ENCODE assay signal across 24 cellular contexts in the genomic region with DNA sequence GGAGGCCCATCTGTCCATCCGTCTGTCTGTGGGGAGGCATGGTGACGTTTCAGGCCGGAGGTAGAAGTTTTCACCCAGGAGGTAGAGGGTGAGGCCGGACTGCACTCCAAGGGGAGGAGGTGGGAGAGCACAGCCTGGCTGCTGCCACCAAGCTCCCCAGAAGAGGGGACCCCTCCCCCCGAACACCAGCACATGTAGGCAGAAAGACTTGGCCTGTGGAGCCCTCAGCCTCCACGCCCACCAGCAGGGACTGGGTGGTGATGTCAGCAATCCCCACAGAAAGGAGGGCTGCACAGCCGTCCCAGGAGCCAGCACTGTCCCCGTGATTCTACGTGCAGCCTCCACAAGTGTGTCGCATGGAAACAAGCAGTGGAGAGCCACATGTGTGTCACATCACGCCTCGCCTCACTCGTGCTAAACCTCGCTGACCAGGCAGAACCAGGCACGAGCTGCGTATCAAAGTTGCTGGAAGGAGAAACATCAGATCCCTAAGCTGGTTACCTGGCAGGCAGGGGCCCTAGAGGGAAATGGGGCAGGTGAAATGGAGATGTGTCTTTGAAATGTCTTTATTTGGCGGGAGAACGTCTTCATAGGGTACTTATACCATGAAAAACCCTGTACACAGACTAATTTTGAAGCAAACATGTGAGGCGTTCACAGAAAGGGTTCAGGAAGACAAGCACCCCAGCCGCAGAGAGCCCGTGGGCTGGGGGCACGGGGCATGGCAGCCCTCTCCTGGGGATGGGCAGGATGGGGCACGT. TPM values are rescaled to one million over a fixed set of nuclear protein-coding genes. Genes with fewer than 3 reads are reported as not detected.
DNase-seq lines count a peak whose midpoint lies in the region; ATAC-seq, FAIRE-seq and TF ChIP-seq lines count a peak whose summit lies in the region.
"Had no signal": no experiment of that assay in that cellular context is flagged by ENCODE, and none has a peak within 500 bp of the region (broad histone marks: within the 10 kb centered on the region; RNA-seq: fewer than 3 reads in every experiment).

No MANE protein-coding gene starts in this region.

- peaks cover 8 to 78% of the 10 kb centered on the region in 2 experiments for H3K27me3 ChIP-seq in HepG2 (ENCODE audit: control insufficient read depth in 1 of 2, insufficient read depth in 2 of 2, low read length in 2 of 2)
- no peaks in the 10 kb centered on the region for H3K27me3 ChIP-seq in right lobe of liver
- H3K27me3 ChIP-seq in endocrine pancreas (ENCODE audit: control insufficient read depth, insufficient read depth, low read length): no peaks in the 10 kb centered on the region
- H3K27me3 ChIP-seq: tibial artery had no signal

- peak overlapping the region in 1 of 3 experiments; percentile 12 for H3K4me3 Mint-ChIP-seq in nephron
- H3K4me3 Mint-ChIP-seq: activated CD8-positive, alpha-beta memory T cell treated with anti-CD3 and anti-CD28 coated beads, Interleukin-2, amount 10 ng/mL, durations not matched to agents 7 days and 5 days; stimulated activated naive CD8-positive, alpha-beta T cell treated with anti-CD3 and anti-CD28 coated beads, Interleukin-15, Interleukin-2, amounts not matched to agents 100 ng/mL and 50 ng/mL, for 24 hours had no signal

- in situ Hi-C loops in HepG2 (cut with HindIII; ENCODE audit: extremely low pct_ligation_motif_present, low pct_unique_long_range_greater_than_20kb): no loop called here

- 0 out of 2 replicates have a peak, but pooled peaks cover 3% of the 10 kb centered on the region for H4K20me1 ChIP-seq in HepG2 (ENCODE audit: insufficient read depth, low read length)

- H3K27ac Mint-ChIP-seq in nephron: peak overlapping the region; percentile 56 to 88 (median 81)
- H3K27ac Mint-ChIP-seq: activated CD8-positive, alpha-beta memory T cell treated with anti-CD3 and anti-CD28 coated beads, Interleukin-2, amount 10 ng/mL, durations not matched to agents 7 days and 5 days; stimulated activated naive CD8-positive, alpha-beta T cell treated with anti-CD3 and anti-CD28 coated beads, Interleukin-15, Interleukin-2, amounts not matched to agents 100 ng/mL and 50 ng/mL, for 24 hours had no signal

- no peak for TF ChIP-seq RAD21 in HepG2 (CRISPR knock-in tag; IDR thresholded peaks at IDR 0.05)

- H3K79me2 ChIP-seq in HepG2 (ENCODE audit: insufficient read depth, low read length): no peaks in the 10 kb centered on the region

- H3K27ac ChIP-seq in HepG2 (ENCODE audit: extremely low read length, insufficient read depth, low read length): no peak overlapping the region
- no peak overlapping the region for H3K27ac ChIP-seq in right lobe of liver
- H3K27ac ChIP-seq: GM23248, HL-60, prostate gland, tibial artery had no signal

- POLR2A ChIA-PET in HepG2 (lab: Yijun Ruan, JAX): interaction anchor here (1.4 to 1.5 kb wide), 2 partner anchors 104 to 106 kb away, joined by 4 to 5 read pairs; no protein-coding TSS in a partner anchor

- peaks cover 53% of the 10 kb centered on the region for H3K4me1 Mint-ChIP-seq in nephron
- H3K4me1 Mint-ChIP-seq: activated CD8-positive, alpha-beta memory T cell treated with anti-CD3 and anti-CD28 coated beads, Interleukin-2, amount 10 ng/mL, durations not matched to agents 7 days and 5 days had no signal

- H3K9me3 ChIP-seq in HepG2 (ENCODE audit: low read length): no peaks in the 10 kb centered on the region
- no peaks in the 10 kb centered on the region for H3K9me3 ChIP-seq in right lobe of liver
- H3K9me3 ChIP-seq in endocrine pancreas (ENCODE audit: control insufficient read depth, low read length): no peaks in the 10 kb centered on the region
- H3K9me3 ChIP-seq: prostate gland, tibial artery had no signal

- H3K27me3 Mint-ChIP-seq in nephron (ENCODE audit: low read depth): peaks cover 4% of the 10 kb centered on the region
- H3K27me3 Mint-ChIP-seq: activated CD8-positive, alpha-beta memory T cell treated with anti-CD3 and anti-CD28 coated beads, Interleukin-2, amount 10 ng/mL, durations not matched to agents 7 days and 5 days; stimulated activated naive CD8-positive, alpha-beta T cell treated with anti-CD3 and anti-CD28 coated beads, Interleukin-15, Interleukin-2, amounts not matched to agents 100 ng/mL and 50 ng/mL, for 24 hours had no signal

- H3K36me3 ChIP-seq in HepG2 (replicated peaks in 1 of 2; ENCODE audit: control insufficient read depth in 1 of 2, insufficient read depth in 2 of 2, low read length in 2 of 2): no peaks in the 10 kb centered on the region
- no peaks in the 10 kb centered on the region for H3K36me3 ChIP-seq in right lobe of liver
- no peaks in the 10 kb centered on the region for H3K36me3 ChIP-seq in endocrine pancreas (ENCODE audit: control insufficient read depth, insufficient read depth, low read length)
- H3K36me3 ChIP-seq: prostate gland, tibial artery had no signal

- intact Hi-C loops in HepG2 (cut with micrococcal nuclease; ENCODE audit: unreplicated experiment): loop anchor here (2.0 kb wide), 1 partner anchor 142 kb away; no protein-coding TSS in a partner anchor
- intact Hi-C loops in right lobe of liver (cut with DNase I): no loop called here

- H3K4me3 ChIP-seq in HepG2 (replicated peaks in 1 of 3; ENCODE audit: insufficient read depth in 1 of 3, low read depth in 2 of 3, low read length in 3 of 3) (peak overlapping the region in 1 of 3 experiments; percentile 43; a peak in 1 of 6 replicates), right lobe of liver (no peak overlapping the region), endocrine pancreas (ENCODE audit: control insufficient read depth, insufficient read depth, low read length) (no peak overlapping the region)
- H3K4me3 ChIP-seq: GM23248, prostate gland, tibial artery had no signal

- H2AFZ ChIP-seq in HepG2 (ENCODE audit: low read length): no peak overlapping the region
- H2AFZ ChIP-seq: GM23248 had no signal

- no peaks in the 10 kb centered on the region for H3K36me3 Mint-ChIP-seq in nephron (ENCODE audit: low read depth)
- H3K36me3 Mint-ChIP-seq: activated CD8-positive, alpha-beta memory T cell treated with anti-CD3 and anti-CD28 coated beads, Interleukin-2, amount 10 ng/mL, durations not matched to agents 7 days and 5 days had no signal

- TF ChIP-seq EP300 in HepG2 (IDR thresholded peaks at IDR 0.05; ENCODE audit: low read depth in 2 of 2, low read length in 2 of 2) (no peak), HepG2 (CRISPR knock-in tag; IDR thresholded peaks at IDR 0.05; ENCODE audit: borderline replicate concordance) (no peak)

- DNase-seq in HepG2 (ENCODE audit: low spot score) (no peak), right lobe of liver (no peak), NCI-H2196 treated with DMSO at 0.1 percent for 48 hours (lab: John Stamatoyannopoulos, UW; ENCODE audit: unreplicated experiment) (no peak), CD1c-positive myeloid dendritic cell (ENCODE audit: extremely low spot score) (no peak), NCI-H1417 treated with DMSO at 0.1 percent for 48 hours (lab: John Stamatoyannopoulos, UW) (no peak)
- no peak for DNase-seq in activated CD4-positive, alpha-beta T cell treated with anti-CD3 and anti-CD28 coated beads, Interleukin-2, amount 50 U/mL, for 48 hours
- DNase-seq: activated CD4-positive, alpha-beta T cell treated with anti-CD3 and anti-CD28 coated beads for 48 hours; activated CD8-positive, alpha-beta memory T cell treated with anti-CD3 and anti-CD28 coated beads, Interleukin-2, amount 10 ng/mL, durations not matched to agents 7 days and 5 days; activated naive CD4-positive, alpha-beta T cell treated with Interleukin-2 at 50 U/mL for 16 hours; activated T-cell treated with anti-CD3 and anti-CD28 coated beads, Interleukin-2, amount 50 U/mL, for 48 hours; amniotic stem cell; DMS79; effector CD4-positive, alpha-beta T cell; GF-D8; NCI-H187 treated with DMSO at 0.1 percent for 48 hours; NCI-H2171 treated with DMSO at 0.1 percent for 48 hours; NCI-H524 treated with DMSO at 0.1 percent for 48 hours had no signal

- H3K4me2 ChIP-seq in HepG2 (ENCODE audit: low read depth, low read length): peak overlapping the region; percentile 72; the same call in 1 of the 2 replicates

- no peaks in the 10 kb centered on the region for H3K9me3 Mint-ChIP-seq in nephron
- H3K9me3 Mint-ChIP-seq: stimulated activated naive CD8-positive, alpha-beta T cell treated with anti-CD3 and anti-CD28 coated beads, Interleukin-15, Interleukin-2, amounts not matched to agents 100 ng/mL and 50 ng/mL, for 24 hours had no signal

- TF ChIP-seq CTCF in HepG2 (CRISPR knock-in tag; IDR thresholded peaks at IDR 0.05) (no peak), right lobe of liver (IDR thresholded peaks at IDR 0.05) (no peak), nephron (IDR thresholded peaks at IDR 0.05; ENCODE audit: unreplicated experiment in 3 of 3) (no peak)

- H3K9ac ChIP-seq in HepG2 (ENCODE audit: insufficient read depth, low read depth, low read length): no peak overlapping the region
- H3K9ac ChIP-seq in endocrine pancreas (ENCODE audit: control insufficient read depth, insufficient read depth, low read length): peak overlapping the region; percentile 7
- H3K9ac ChIP-seq: GM23248 had no signal

- no peak for TF ChIP-seq POLR2A in HepG2 (IDR thresholded peaks at IDR 0.05; ENCODE audit: insufficient read depth in 1 of 2, low read depth in 2 of 2, low read length in 2 of 2)
- no peak for TF ChIP-seq POLR2A in right lobe of liver (IDR thresholded peaks at IDR 0.05)

- H3K4me1 ChIP-seq in HepG2 (ENCODE audit: insufficient read depth, low read length) (peaks cover 45% of the 10 kb centered on the region), right lobe of liver (no peaks in the 10 kb centered on the region), endocrine pancreas (ENCODE audit: control insufficient read depth, insufficient read depth, low read length) (no peaks in the 10 kb centered on the region)
- H3K4me1 ChIP-seq: prostate gland had no signal

- BruUV-seq in HepG2 (replicated peaks; lab: Mats Ljungman, UMichigan): no TSS peak

- 63% methylated on average over 15 of the region's 23 CpGs for WGBS in HepG2 (ENCODE audit: low lambda C conversion rate)
- WGBS in right lobe of liver (ENCODE audit: insufficient coverage, low coverage, low lambda C conversion rate, missing lambda C conversion rate): 69% methylated on average over 8 of the region's 23 CpGs

- no peak for ATAC-seq in HepG2
- no peak for ATAC-seq in right lobe of liver
- ATAC-seq: activated CD8-positive, alpha-beta memory T cell treated with anti-CD3 and anti-CD28 coated beads, Interleukin-2, amount 10 ng/mL, durations not matched to agents 7 days and 5 days had no signal

- no peak for FAIRE-seq in HepG2 (lab: Jason Lieb, UNC)

- CTCF ChIA-PET in HepG2 (lab: Yijun Ruan, JAX; ENCODE audit: low intra/inter-chr PET ratio, low total read pairs): no interaction called here

RNA-seq across cellular contexts. Expression of a gene that starts 49.1 kb away (rescaled TPM):
- total RNA-seq in HepG2 (2016; rRNA removed; fragmentation: Illumina TruSeq; extraction: Trizol) (not detected in 2 replicates), right lobe of liver (1 to 10 TPM; 2.2 to 8.0 (median 3.6) TPM)
- total RNA-seq in HepG2 (2016; cell fraction: cytosol; rRNA removed; fragmentation: Illumina TruSeq; extraction: Trizol; ENCODE audit: low read depth): not detected in 2 replicates
- not detected in 2 replicates for total RNA-seq in HepG2 (2016; cell fraction: insoluble cytoplasmic fraction; rRNA removed; fragmentation: Illumina TruSeq; extraction: Trizol)
- not detected in 2 replicates for total RNA-seq in HepG2 (2016; cell fraction: membrane; rRNA removed; fragmentation: Illumina TruSeq; extraction: Trizol)
- not detected in 2 replicates for total RNA-seq in HepG2 (2016; cell fraction: nucleus; rRNA removed; fragmentation: Illumina TruSeq; extraction: Trizol)
- not detected in 2 replicates for polyA plus RNA-seq in HepG2 (2011; rRNA removed)
- polyA plus RNA-seq in HepG2 (2011; cell fraction: cytosol; rRNA removed): not detected in 2 replicates
- 0.10 and 0.23 TPM in 2 replicates for polyA plus RNA-seq in HepG2 (2011; cell fraction: nucleus; rRNA removed)
- not detected in 2 replicates for polyA plus RNA-seq in HepG2 (2012)
- not detected in 2 replicates for polyA plus RNA-seq in HepG2 (2016; cell fraction: cytosol; fragmentation: Illumina TruSeq; extraction: Trizol; ENCODE audit: low read depth)
- not detected in 2 replicates for polyA plus RNA-seq in HepG2 (2016; cell fraction: insoluble cytoplasmic fraction; fragmentation: Illumina TruSeq; extraction: Trizol; ENCODE audit: low read depth)
- not detected in 2 replicates for polyA plus RNA-seq in HepG2 (2016; cell fraction: membrane; fragmentation: Illumina TruSeq; extraction: Trizol; ENCODE audit: low read depth)
- polyA plus RNA-seq in HepG2 (2016; cell fraction: nucleus; fragmentation: Illumina TruSeq; extraction: Trizol; ENCODE audit: insufficient read depth, low read depth): not detected in 2 replicates
- 17.4 TPM in 1 of 2 replicates, not detected in the other for polyA minus RNA-seq in HepG2 (2011; rRNA and poly(A)+ RNA removed; ENCODE audit: low replicate concordance)
- polyA minus RNA-seq in HepG2 (2011; cell fraction: cytosol; rRNA and poly(A)+ RNA removed): 0.30 and 0.70 TPM in 2 replicates
- 0.52 TPM in 1 of 2 replicates, not detected in the other for polyA minus RNA-seq in HepG2 (2011; cell fraction: nucleus; rRNA and poly(A)+ RNA removed)
